10 cellular contexts compared by ENCODE assay signal in the genomic region with DNA sequence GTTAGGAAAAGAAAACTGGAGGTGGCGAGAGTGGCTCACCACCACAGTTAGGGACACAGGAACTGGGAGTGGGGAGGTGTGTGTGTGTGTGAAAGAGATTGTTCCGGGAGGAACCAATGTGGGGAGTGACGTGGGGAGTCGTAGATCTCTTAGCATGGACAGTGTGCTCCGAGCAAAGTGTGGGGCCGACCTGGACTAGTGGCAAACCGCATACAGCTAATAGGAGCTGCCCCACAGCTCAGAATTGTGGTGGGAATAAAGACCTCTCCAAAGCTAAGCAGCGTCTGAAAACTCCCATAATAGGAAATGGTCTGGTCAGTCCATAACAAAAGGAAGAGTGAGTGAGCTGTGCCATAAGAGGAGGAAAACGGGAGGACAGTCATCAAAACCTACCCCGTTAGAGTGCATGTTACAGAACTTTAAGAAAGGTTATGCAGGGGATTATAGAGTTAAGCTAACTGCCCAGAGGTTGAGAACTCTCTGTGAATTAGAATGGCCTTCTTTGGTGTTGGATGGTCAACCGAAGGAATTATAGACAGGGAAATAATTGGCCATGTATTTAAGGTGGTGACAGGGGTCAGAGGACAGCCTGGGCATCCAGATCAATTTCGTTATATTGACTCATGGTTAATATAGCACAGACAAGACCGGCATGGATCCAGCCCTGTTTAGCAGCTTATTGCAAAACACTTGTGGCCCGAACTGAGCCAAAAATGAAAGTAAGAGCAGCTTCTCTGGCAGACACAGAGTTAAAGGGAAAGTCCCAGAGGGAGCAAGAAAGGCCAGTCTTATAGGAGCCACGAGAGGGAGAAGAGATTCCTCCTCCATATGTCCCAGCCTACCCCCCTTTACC. TPM values are rescaled to one million over a fixed set of nuclear protein-coding genes. Genes with fewer than 3 reads are reported as not detected.
DNase-seq lines count a peak whose midpoint lies in the region; TF ChIP-seq lines count a peak whose summit lies in the region.
"Had no signal": no experiment of that assay in that cellular context is flagged by ENCODE, and none has a peak within 500 bp of the region (broad histone marks: within the 10 kb centered on the region; RNA-seq: fewer than 3 reads in every experiment).

No MANE protein-coding gene starts in this region.

- H3K27me3 Mint-ChIP-seq in activated CD4-positive, alpha-beta T cell treated with anti-CD3 and anti-CD28 coated beads, Interleukin-2, amount 10 ng/mL, durations not matched to agents 24 days and 14 days, result no peaks in the 10 kb centered on the region
- H3K27me3 Mint-ChIP-seq in IgD-negative memory B cell, result peaks cover 6% of the 10 kb centered on the region

- peaks cover 8% of the 10 kb centered on the region for H3K9me3 Mint-ChIP-seq in activated CD4-positive, alpha-beta T cell treated with anti-CD3 and anti-CD28 coated beads, Interleukin-2, amount 10 ng/mL, durations not matched to agents 24 days and 14 days
- H3K9me3 Mint-ChIP-seq in IgD-negative memory B cell, result peaks cover 2 to 6% (median 5%) of the 10 kb centered on the region in 3 donors

- intact Hi-C loops in activated CD4-positive, alpha-beta T cell treated with anti-CD3 and anti-CD28 coated beads, Interleukin-2, amount 10 ng/mL, durations not matched to agents 24 days and 14 days (cut with micrococcal nuclease), result no loop called here

- peak overlapping the region; percentile 46 for H3K4me3 Mint-ChIP-seq in activated CD4-positive, alpha-beta T cell treated with anti-CD3 and anti-CD28 coated beads, Interleukin-2, amount 10 ng/mL, durations not matched to agents 24 days and 14 days
- H3K4me3 Mint-ChIP-seq in IgD-negative memory B cell, result peak overlapping the region in 3 of 4 donors; percentile 14 to 54 (median 26)

- no peaks in the 10 kb centered on the region for H3K36me3 Mint-ChIP-seq in activated CD4-positive, alpha-beta T cell treated with anti-CD3 and anti-CD28 coated beads, Interleukin-2, amount 10 ng/mL, durations not matched to agents 24 days and 14 days (ENCODE audit: low read depth)
- peaks cover 2% of the 10 kb centered on the region for H3K36me3 Mint-ChIP-seq in IgD-negative memory B cell

- TF ChIP-seq CTCF in epithelial cell of proximal tubule (conservative IDR thresholded peaks at IDR 0.05; ENCODE audit: low read depth, low read length), result peak; percentile 20

- peaks cover 6% of the 10 kb centered on the region for H3K4me1 Mint-ChIP-seq in activated CD4-positive, alpha-beta T cell treated with anti-CD3 and anti-CD28 coated beads, Interleukin-2, amount 10 ng/mL, durations not matched to agents 24 days and 14 days
- H3K4me1 Mint-ChIP-seq in IgD-negative memory B cell, result peaks cover 0 to 3% (median 0%) of the 10 kb centered on the region in 3 donors

- H3K27ac Mint-ChIP-seq in activated CD4-positive, alpha-beta T cell treated with anti-CD3 and anti-CD28 coated beads, Interleukin-2, amount 10 ng/mL, durations not matched to agents 24 days and 14 days, result no peak overlapping the region
- H3K27ac Mint-ChIP-seq in IgD-negative memory B cell, result no peak overlapping the region

- DNase-seq in activated CD4-positive, alpha-beta T cell treated with anti-CD3 and anti-CD28 coated beads, Interleukin-2, amount 10 ng/mL, durations not matched to agents 24 days and 14 days, result peak; percentile 62
- DNase-seq in activated CD4-positive, alpha-beta T cell treated with anti-CD3 and anti-CD28 coated beads, Interleukin-2, amount 50 U/mL, for 48 hours, result no peak
- DNase-seq in epithelial cell of proximal tubule (ENCODE audit: low read depth), result peak; percentile 46
- DNase-seq in stromal cell of bone marrow (ENCODE audit: low read depth), result peak; percentile 38
- DNase-seq in mesenteric fat pad (ENCODE audit: low spot score), result no peak
- DNase-seq in stimulated activated CD4-positive, alpha-beta T cell treated with anti-CD3 and anti-CD28 coated beads, Interleukin-2, amount 100 ng/mL, for 48 hours, result no peak
- DNase-seq in NCI-H1417 treated with DMSO at 0.1 percent for 48 hours (lab: John Stamatoyannopoulos, UW), result no peak

- peak overlapping the region; percentile 47 for H3K4me3 ChIP-seq in epithelial cell of proximal tubule (ENCODE audit: low read depth, low read length)
- H3K4me3 ChIP-seq: SK-N-MC had no signal

RNA-seq across cellular contexts. Expression of gene SLC15A1, which starts 8.9 kb away (rescaled TPM):
- not detected in 2 replicates for total RNA-seq in activated CD4-positive, alpha-beta T cell treated with anti-CD3 and anti-CD28 coated beads, Interleukin-2, amount 10 ng/mL, durations not matched to agents 24 days and 14 days
- not detected for polyA plus RNA-seq in IgD-negative memory B cell
- 1.2 and 4.6 TPM in 2 replicates for total RNA-seq in epithelial cell of proximal tubule
- 0.45 TPM for total RNA-seq in mesenteric fat pad
- polyA plus RNA-seq: BJ had no signal

Comparison
In these comparisons a context has a peak if more than half of its experiments do, and no peak if none do; other contexts are left out.
1. DNase-seq: peak in activated CD4-positive, alpha-beta T cell treated with anti-CD3 and anti-CD28 coated beads, Interleukin-2, amount 10 ng/mL, durations not matched to agents 24 days and 14 days (single experiment), epithelial cell of proximal tubule (single experiment) and stromal cell of bone marrow (single experiment); none in activated CD4-positive, alpha-beta T cell treated with anti-CD3 and anti-CD28 coated beads, Interleukin-2, amount 50 U/mL, for 48 hours (0 of 2), mesenteric fat pad (single experiment), stimulated activated CD4-positive, alpha-beta T cell treated with anti-CD3 and anti-CD28 coated beads, Interleukin-2, amount 100 ng/mL, for 48 hours (0 of 2) and NCI-H1417 treated with DMSO at 0.1 percent for 48 hours (single experiment).